In genomic region chr15:101547737-101548136, GRCh38 we compare ENCODE assay signal across 23 cellular contexts.
"Had no signal": no experiment of that assay in that cellular context is flagged by ENCODE, and none has a peak within 500 bp of the region (broad histone marks: within the 10 kb centered on the region; RNA-seq: fewer than 3 reads in every experiment).

No MANE protein-coding gene starts in this region.

- H3K9me3 ChIP-seq: colonic mucosa, esophagus squamous epithelium, gastrocnemius medialis, left lung, lower lobe of right lung, mucosa of descending colon had no signal

- H3K36me3 ChIP-seq: colonic mucosa, esophagus squamous epithelium, gastrocnemius medialis, heart right ventricle, left lung, lower lobe of right lung had no signal

- ATAC-seq: effector memory CD8-positive, alpha-beta T cell; esophagus mucosa; gastrocnemius medialis; heart right ventricle; left cardiac atrium; left lung; left ventricle myocardium superior; lower lobe of right lung; mucosa of descending colon had no signal

- H3K27me3 ChIP-seq: colonic mucosa had no signal

- H3K4me3 ChIP-seq: colonic mucosa, esophagus squamous epithelium, gastrocnemius medialis, heart right ventricle, left lung, lower lobe of right lung, mucosa of descending colon had no signal

- H3K4me1 ChIP-seq: colonic mucosa, esophagus squamous epithelium, gastrocnemius medialis, heart right ventricle, left lung, lower lobe of right lung had no signal

- H3K27ac ChIP-seq: colonic mucosa, epithelial cell of prostate, esophagus squamous epithelium, gastrocnemius medialis, heart right ventricle, left lung, lower lobe of right lung had no signal

- DNase-seq: colonic mucosa; cortex of kidney; effector CD8-positive, alpha-beta T cell; effector memory CD8-positive, alpha-beta T cell; endodermal cell; erythroblast; esophagus squamous epithelium; foreskin fibroblast; foreskin melanocyte; gastrocnemius medialis; glutamatergic neuron; head of caudate nucleus; heart right ventricle; hippocampal formation; left cardiac atrium; left lung; left ventricle myocardium superior; lower lobe of right lung; mesenchymal stem cell; mucosa of descending colon; naive B cell had no signal
